In genomic region chr7:138125598-138126111, GRCh38 we compare ENCODE assay signal across 8 cellular contexts.
A peak's percentile ranks its signal among the peaks of the same experiment; 100 is the strongest.
DNase-seq lines count a peak whose midpoint lies in the region; ATAC-seq and TF ChIP-seq lines count a peak whose summit lies in the region.

No MANE protein-coding gene starts in this region.

- CTCF ChIA-PET in HEK293T (lab: Yijun Ruan, JAX), result interaction anchor here (0.6 to 1.0 kb wide), 2 partner anchors 222 to 324 kb away, joined by 3 read pairs; no protein-coding TSS in a partner anchor

- DNase-seq in ACHN, result peak; percentile 68
- peak; percentile 82 for DNase-seq in epithelial cell of esophagus (ENCODE audit: low read depth)
- no peak for DNase-seq in GOT3 (lab: John Stamatoyannopoulos, UW)
- no peak for DNase-seq in HEK293T (ENCODE audit: extremely low spot score)
- no peak for DNase-seq in iPS-NIHi7 (ENCODE audit: extremely low spot score)
- DNase-seq in NCI-H2029 treated with DMSO at 0.1 percent for 48 hours (lab: John Stamatoyannopoulos, UW), result no peak

- H3K4me3 ChIP-seq in epithelial cell of esophagus (ENCODE audit: low read length), result no peak overlapping the region

- no peak for TF ChIP-seq CTCF in epithelial cell of esophagus (IDR thresholded peaks at IDR 0.05; ENCODE audit: insufficient read depth, low read depth, low read length, missing control alignments)

- in situ Hi-C loops in ACHN (cut with HindIII; ENCODE audit: low pct_ligation_motif_present, low pct_unique_long_range_greater_than_20kb, low sequenced_read_pairs), result no loop called here

- ATAC-seq in GM19351 (IDR thresholded peaks at IDR 0.05; ENCODE audit: unreplicated experiment), result peak; percentile 98
- peak; percentile 86 for ATAC-seq in HG03520 (IDR thresholded peaks at IDR 0.05; ENCODE audit: unreplicated experiment)

- POLR2A ChIA-PET in HEK293T (lab: Yijun Ruan, JAX), result no interaction called here

TF ChIP-seq in HEK293T, 16 proteins besides CTCF, POLR2A, EP300 and RAD21:
- TF ChIP-seq FOXK2 (IDR thresholded peaks at IDR 0.05), result no peak
- TF ChIP-seq SUZ12 (IDR thresholded peaks at IDR 0.05), result no peak
- no peak for TF ChIP-seq SP1 (IDR thresholded peaks at IDR 0.05)
- no peak for TF ChIP-seq CTBP1 (IDR thresholded peaks at IDR 0.05; ENCODE audit: borderline replicate concordance)
- TF ChIP-seq ZNF384 (IDR thresholded peaks at IDR 0.05), result no peak
- no peak for TF ChIP-seq NFRKB (IDR thresholded peaks at IDR 0.05)
- TF ChIP-seq FOXA1 (IDR thresholded peaks at IDR 0.05), result no peak
- TF ChIP-seq ELF4 (IDR thresholded peaks at IDR 0.05), result no peak
- TF ChIP-seq TARDBP (IDR thresholded peaks at IDR 0.05), result no peak
- TF ChIP-seq PKNOX1 (IDR thresholded peaks at IDR 0.05), result no peak
- TF ChIP-seq BHLHE40 (IDR thresholded peaks at IDR 0.05; ENCODE audit: borderline replicate concordance), result no peak
- TF ChIP-seq ARNT (IDR thresholded peaks at IDR 0.05), result no peak

Comparison
In these comparisons a context has a peak if more than half of its experiments do, and no peak if none do; other contexts are left out.
1. DNase-seq: peak in ACHN (single experiment) and epithelial cell of esophagus (single experiment); none in GOT3 (single experiment), HEK293T (single experiment), iPS-NIHi7 (single experiment) and NCI-H2029 treated with DMSO at 0.1 percent for 48 hours (single experiment).